Comparison of ENCODE assay signal across 17 cellular contexts in genomic region chr7:67842571-67842970, GRCh38.
"Had no signal": no experiment of that assay in that cellular context is flagged by ENCODE, and none has a peak within 500 bp of the region (broad histone marks: within the 10 kb centered on the region; RNA-seq: fewer than 3 reads in every experiment).

No MANE protein-coding gene starts in this region.

- ATAC-seq: gastroesophageal sphincter; left colon; left ventricle myocardium superior; naive thymus-derived CD4-positive, alpha-beta T cell had no signal

- DNase-seq: effector memory CD4-positive, alpha-beta T cell; glutamatergic neuron; left colon; left ventricle myocardium superior; mesenchymal stem cell; naive thymus-derived CD4-positive, alpha-beta T cell; nephron progenitor cell; sigmoid colon; stimulated activated CD4-positive, alpha-beta T cell treated with anti-CD3 and anti-CD28 coated beads, Interleukin-12 subunit alpha, Interleukin-12 subunit beta, amount 100 ng/mL, for 4 hours; stimulated activated naive CD4-positive, alpha-beta T cell; stomach; trophoblast cell had no signal

- H3K27ac ChIP-seq: epithelial cell of prostate, esophagus muscularis mucosa, gastroesophageal sphincter, sigmoid colon, stomach had no signal

- H3K4me3 ChIP-seq: esophagus muscularis mucosa, gastroesophageal sphincter, lung, sigmoid colon, skin epidermis, stomach had no signal

- H3K36me3 ChIP-seq: esophagus muscularis mucosa, gastroesophageal sphincter, sigmoid colon, stomach had no signal

- H3K27me3 ChIP-seq: esophagus muscularis mucosa, gastroesophageal sphincter, sigmoid colon, stomach had no signal

- H3K9me3 ChIP-seq: esophagus muscularis mucosa, gastroesophageal sphincter had no signal
